ENCODE assay signal across 8 cellular contexts in the genomic region with DNA sequence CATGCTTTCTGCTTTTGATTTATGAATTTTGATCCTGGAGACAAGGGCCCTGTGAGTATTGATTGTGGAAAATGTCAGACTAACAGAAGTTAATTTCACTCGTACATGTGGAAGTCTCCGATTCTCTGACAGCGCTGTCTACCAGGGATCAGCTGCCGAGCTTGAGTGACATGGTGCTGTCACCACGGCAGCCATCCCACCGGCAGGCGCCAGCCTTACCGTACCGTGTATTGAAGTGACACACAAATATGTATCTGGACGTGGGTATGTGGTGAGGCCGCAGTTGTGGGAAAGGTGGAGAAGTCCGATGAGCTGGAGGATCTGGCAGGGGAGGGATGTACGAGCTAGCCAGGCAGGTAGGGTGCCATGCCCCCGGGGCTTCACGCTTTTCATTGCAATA.
"Had no signal": no experiment of that assay in that cellular context is flagged by ENCODE, and none has a peak within 500 bp of the region (broad histone marks: within the 10 kb centered on the region; RNA-seq: fewer than 3 reads in every experiment).

No MANE protein-coding gene starts in this region.

- H2AFZ ChIP-seq: GM23248 had no signal

- DNase-seq: GM23248, GOT3, H7, HFFc6, IMR-90 had no signal

- FAIRE-seq: HTR-8/SVneo had no signal

- ATAC-seq: HCT116 had no signal

- H3K9ac ChIP-seq: GM23248 had no signal

- H3K4me1 ChIP-seq: HAP-1 had no signal

- H3K27ac ChIP-seq: GM23248 had no signal

- H3K4me3 ChIP-seq: GM23248, HAP-1 had no signal

- H3K36me3 ChIP-seq: HAP-1 had no signal

- H3K9me3 ChIP-seq: HAP-1 had no signal
